9 cellular contexts compared by ENCODE assay signal in the genomic region with DNA sequence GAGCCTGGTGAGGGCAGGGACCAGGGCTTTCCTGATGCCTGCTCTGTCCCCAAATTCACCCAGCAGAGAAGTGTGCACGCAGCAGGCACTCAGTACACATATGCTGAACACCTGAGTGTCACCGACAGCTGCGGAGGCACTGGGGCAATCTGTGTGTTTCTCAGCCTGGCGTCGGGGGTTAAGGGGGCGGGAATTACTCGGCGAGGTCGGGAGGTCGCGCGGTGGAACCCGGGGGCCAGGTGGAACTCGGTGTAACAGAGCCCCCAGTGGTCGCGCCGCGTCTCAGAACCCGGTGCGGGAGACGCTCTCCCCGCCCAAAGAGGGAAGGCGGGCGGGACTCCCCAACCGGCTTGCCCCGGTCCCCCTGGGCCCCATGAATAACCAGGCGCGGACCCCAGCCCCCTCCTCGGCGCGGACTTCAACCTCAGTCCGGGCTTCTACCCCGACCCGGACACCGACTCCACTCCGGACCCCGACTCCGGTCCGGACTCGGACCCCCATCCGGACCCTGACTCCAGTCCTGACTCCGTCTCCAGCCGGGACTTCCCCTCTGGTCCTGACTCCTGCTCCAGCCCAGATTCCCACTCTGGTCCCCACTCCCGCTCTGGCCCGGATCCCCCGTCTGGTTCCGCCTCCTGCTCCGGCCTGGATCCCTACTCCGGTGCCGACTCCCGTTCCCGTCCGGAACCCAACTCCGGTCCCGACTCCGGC. TPM values are rescaled to one million over a fixed set of nuclear protein-coding genes. Genes with fewer than 3 reads are reported as not detected.
DNase-seq lines count a peak whose midpoint lies in the region; TF ChIP-seq lines count a peak whose summit lies in the region.
"Had no signal": no experiment of that assay in that cellular context is flagged by ENCODE, and none has a peak within 500 bp of the region (broad histone marks: within the 10 kb centered on the region; RNA-seq: fewer than 3 reads in every experiment).

A gene with protein sequence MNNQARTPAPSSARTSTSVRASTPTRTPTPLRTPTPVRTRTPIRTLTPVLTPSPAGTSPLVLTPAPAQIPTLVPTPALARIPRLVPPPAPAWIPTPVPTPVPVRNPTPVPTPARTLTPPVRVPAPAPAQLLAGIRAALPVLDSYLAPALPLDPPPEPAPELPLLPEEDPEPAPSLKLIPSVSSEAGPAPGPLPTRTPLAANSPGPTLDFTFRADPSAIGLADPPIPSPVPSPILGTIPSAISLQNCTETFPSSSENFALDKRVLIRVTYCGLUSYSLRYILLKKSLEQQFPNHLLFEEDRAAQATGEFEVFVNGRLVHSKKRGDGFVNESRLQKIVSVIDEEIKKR (plus strand): TSS at position 300 of the 711 bp plus-strand sequence. CDS start 74 bp downstream, at position 374.

- H3K56ac ChIP-seq in mesendoderm (ENCODE audit: low read length): peak within 1 kb of the TSS; percentile 98

- peak within 1 kb of the TSS; percentile 83 for H3K4ac ChIP-seq in mesendoderm (ENCODE audit: low read depth, low read length)

- TF ChIP-seq CTCF in HEK293 (tag by site-specific recombination; IDR thresholded peaks at IDR 0.05): peak; percentile 79

- H2BK5ac ChIP-seq in mesendoderm (ENCODE audit: low read length): no peak within 1 kb of the TSS

- WGBS in mesendoderm (ENCODE audit: extremely low coverage, insufficient coverage, low lambda C conversion rate): no CpG with 5 or more reads among the region's 56 CpGs

- POLR2A ChIA-PET in HEK293 (lab: Yijun Ruan, JAX): interaction anchor here (0.6 to 0.9 kb wide), 2 partner anchors 74 to 79 kb away, joined by 3 to 11 read pairs; a partner anchor contains a TSS

- CTCF ChIA-PET in HEK293 (lab: Yijun Ruan, JAX): interaction anchor here (0.7 to 3.7 kb wide), 11 partner anchors 11 to 681 kb away, joined by 3 to 24 read pairs (median 5); a partner anchor contains a TSS

- peak within 1 kb of the TSS; percentile 66 for H3K23ac ChIP-seq in mesendoderm (ENCODE audit: low read length)

- H3K9me3 ChIP-seq in HEK293 (ENCODE audit: control insufficient read depth, insufficient read depth, low read depth, low read length): no peaks in the 10 kb centered on the region

- H3K79me1 ChIP-seq in mesendoderm (ENCODE audit: low read length): peaks cover 5% of the 10 kb centered on the region

- H3K18ac ChIP-seq in mesendoderm (ENCODE audit: low read length): peak within 1 kb of the TSS; percentile 60

- H4K8ac ChIP-seq in mesendoderm (ENCODE audit: low read depth, low read length): no peak within 1 kb of the TSS

- DNase-seq in 8988T (peak; percentile 42), astrocyte of the hippocampus (ENCODE audit: low read depth, low spot score) (peak; percentile 28), mesendoderm (peak; percentile 84), G401 (ENCODE audit: low spot score) (no peak), Ammon's horn (ENCODE audit: low spot score) (no peak), SW 1271 (lab: John Stamatoyannopoulos, UW) (no peak)
- no peak for DNase-seq in activated CD4-positive, CD25-positive, alpha-beta regulatory T cell (lab: John Stamatoyannopoulos, UW)
- DNase-seq: midbrain had no signal

- H4K5ac ChIP-seq in mesendoderm (ENCODE audit: low read length): no peak within 1 kb of the TSS

- peaks cover 0 to 4% of the 10 kb centered on the region in 2 experiments; a peak in 1 of 3 replicates for H3K36me3 ChIP-seq in HEK293 (ENCODE audit: control insufficient read depth in 2 of 2, insufficient read depth in 1 of 2, low read length in 2 of 2)
- H3K36me3 ChIP-seq in mesendoderm (ENCODE audit: control insufficient read depth, insufficient read depth, low read length): no peaks in the 10 kb centered on the region

- H3K4me1 ChIP-seq in HEK293 (ENCODE audit: control insufficient read depth, insufficient read depth, low read length) (peaks cover 17% of the 10 kb centered on the region), mesendoderm (ENCODE audit: control insufficient read depth, low read depth, low read length) (no peaks in the 10 kb centered on the region)

- H2BK120ac ChIP-seq in mesendoderm (ENCODE audit: low read depth, low read length): no peak within 1 kb of the TSS

- in situ Hi-C loops in G401 (cut with HindIII; ENCODE audit: low sequenced_read_pairs): no loop called here

- peak within 1 kb of the TSS; percentile 87 for H3K9ac ChIP-seq in mesendoderm (ENCODE audit: low read length)

- H3K27ac ChIP-seq in HEK293 (ENCODE audit: extremely low read depth, low read depth, low read length) (peak within 1 kb of the TSS; percentile 16; the same call in 1 of the 2 replicates), mesendoderm (ENCODE audit: low read depth, low read length) (no peak within 1 kb of the TSS)

- H2BK15ac ChIP-seq in mesendoderm (replicated peaks; ENCODE audit: low read depth): no peak within 1 kb of the TSS

- H3K79me2 ChIP-seq in mesendoderm (ENCODE audit: control insufficient read depth, insufficient read depth, low read length): no peaks in the 10 kb centered on the region

- H3K27me3 ChIP-seq in mesendoderm (ENCODE audit: insufficient read depth, low read length, poor library complexity): peaks cover 2% of the 10 kb centered on the region

- H3K4me3 ChIP-seq in HEK293 (ENCODE audit: low read depth, low read length) (peak within 1 kb of the TSS; percentile 25), mesendoderm (ENCODE audit: low read length) (peak within 1 kb of the TSS; percentile 59)

- no peak within 1 kb of the TSS for H2AK5ac ChIP-seq in mesendoderm (ENCODE audit: low read length)

- H3K4me2 ChIP-seq in mesendoderm (ENCODE audit: low read length): peak within 1 kb of the TSS; percentile 45

TF ChIP-seq in HEK293, 187 proteins besides CTCF, POLR2A, EP300 and RAD21 (continues in another document):
- TF ChIP-seq ZNF184 (tag by site-specific recombination; IDR thresholded peaks at IDR 0.05): no peak
- TF ChIP-seq, protein P1, sequence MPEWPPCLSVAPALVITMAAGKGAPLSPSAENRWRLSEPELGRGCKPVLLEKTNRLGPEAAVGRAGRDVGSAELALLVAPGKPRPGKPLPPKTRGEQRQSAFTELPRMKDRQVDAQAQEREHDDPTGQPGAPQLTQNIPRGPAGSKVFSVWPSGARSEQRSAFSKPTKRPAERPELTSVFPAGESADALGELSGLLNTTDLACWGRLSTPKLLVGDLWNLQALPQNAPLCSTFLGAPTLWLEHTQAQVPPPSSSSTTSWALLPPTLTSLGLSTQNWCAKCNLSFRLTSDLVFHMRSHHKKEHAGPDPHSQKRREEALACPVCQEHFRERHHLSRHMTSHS (tag by site-specific recombination; IDR thresholded peaks at IDR 0.05): 0 out of 2 replicates have a peak, but pooled peaks have one; percentile 19
- TF ChIP-seq, protein P2, sequence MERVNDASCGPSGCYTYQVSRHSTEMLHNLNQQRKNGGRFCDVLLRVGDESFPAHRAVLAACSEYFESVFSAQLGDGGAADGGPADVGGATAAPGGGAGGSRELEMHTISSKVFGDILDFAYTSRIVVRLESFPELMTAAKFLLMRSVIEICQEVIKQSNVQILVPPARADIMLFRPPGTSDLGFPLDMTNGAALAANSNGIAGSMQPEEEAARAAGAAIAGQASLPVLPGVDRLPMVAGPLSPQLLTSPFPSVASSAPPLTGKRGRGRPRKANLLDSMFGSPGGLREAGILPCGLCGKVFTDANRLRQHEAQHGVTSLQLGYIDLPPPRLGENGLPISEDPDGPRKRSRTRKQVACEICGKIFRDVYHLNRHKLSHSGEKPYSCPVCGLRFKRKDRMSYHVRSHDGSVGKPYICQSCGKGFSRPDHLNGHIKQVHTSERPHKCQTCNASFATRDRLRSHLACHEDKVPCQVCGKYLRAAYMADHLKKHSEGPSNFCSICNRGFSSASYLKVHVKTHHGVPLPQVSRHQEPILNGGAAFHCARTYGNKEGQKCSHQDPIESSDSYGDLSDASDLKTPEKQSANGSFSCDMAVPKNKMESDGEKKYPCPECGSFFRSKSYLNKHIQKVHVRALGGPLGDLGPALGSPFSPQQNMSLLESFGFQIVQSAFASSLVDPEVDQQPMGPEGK (tag by site-specific recombination; IDR thresholded peaks at IDR 0.05): peak; percentile 63
- TF ChIP-seq ZNF585B (tag by site-specific recombination; IDR thresholded peaks at IDR 0.05): no peak
- TF ChIP-seq, protein P3, sequence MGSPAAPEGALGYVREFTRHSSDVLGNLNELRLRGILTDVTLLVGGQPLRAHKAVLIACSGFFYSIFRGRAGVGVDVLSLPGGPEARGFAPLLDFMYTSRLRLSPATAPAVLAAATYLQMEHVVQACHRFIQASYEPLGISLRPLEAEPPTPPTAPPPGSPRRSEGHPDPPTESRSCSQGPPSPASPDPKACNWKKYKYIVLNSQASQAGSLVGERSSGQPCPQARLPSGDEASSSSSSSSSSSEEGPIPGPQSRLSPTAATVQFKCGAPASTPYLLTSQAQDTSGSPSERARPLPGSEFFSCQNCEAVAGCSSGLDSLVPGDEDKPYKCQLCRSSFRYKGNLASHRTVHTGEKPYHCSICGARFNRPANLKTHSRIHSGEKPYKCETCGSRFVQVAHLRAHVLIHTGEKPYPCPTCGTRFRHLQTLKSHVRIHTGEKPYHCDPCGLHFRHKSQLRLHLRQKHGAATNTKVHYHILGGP (tag by site-specific recombination; IDR thresholded peaks at IDR 0.05): no peak
- peak; percentile 41 for TF ChIP-seq SP3 (tag by site-specific recombination; IDR thresholded peaks at IDR 0.05)

RNA-seq across cellular contexts. Expression of the gene that starts here (rescaled TPM):
- polyA plus RNA-seq in mesendoderm (2013, experiment 1 of 2): 5.9 TPM
- 7.0 TPM for polyA plus RNA-seq in mesendoderm (2013, experiment 2 of 2)
- total RNA-seq in G401 (2014; rRNA removed; shearing (Covaris generic)): 4.1 and 27.2 TPM in 2 replicates

Comparison
In these comparisons a context has a peak if more than half of its experiments do, and no peak if none do; other contexts are left out.
1. DNase-seq: peak in 8988T (single experiment), astrocyte of the hippocampus (single experiment) and mesendoderm (single experiment); none in G401 (single experiment), Ammon's horn (single experiment), activated CD4-positive, CD25-positive, alpha-beta regulatory T cell (0 of 4) and SW 1271 (0 of 2).